In genomic region chr6:137403443-137403842, GRCh38 we compare ENCODE assay signal across 1 cellular context.
TF ChIP-seq lines count a peak whose summit lies in the region.

No MANE protein-coding gene starts in this region.

TF ChIP-seq in HepG2, 621 proteins besides CTCF, POLR2A, EP300 and RAD21 (continued from another document):
- TF ChIP-seq PBX3 (CRISPR knock-in tag; IDR thresholded peaks at IDR 0.05; ENCODE audit: borderline replicate concordance) (no peak), ZNF616 (CRISPR knock-in tag; IDR thresholded peaks at IDR 0.05; ENCODE audit: low read depth) (no peak), NR2C2 (CRISPR knock-in tag; IDR thresholded peaks at IDR 0.05; ENCODE audit: borderline replicate concordance) (no peak), ZBTB20 (CRISPR knock-in tag; IDR thresholded peaks at IDR 0.05; ENCODE audit: borderline replicate concordance, low read depth) (no peak), GFI1 (CRISPR knock-in tag; IDR thresholded peaks at IDR 0.05; ENCODE audit: borderline replicate concordance) (no peak), PLRG1 (conservative IDR thresholded peaks at IDR 0.05) (no peak), LBX2 (CRISPR knock-in tag; IDR thresholded peaks at IDR 0.05; ENCODE audit: borderline replicate concordance) (no peak), ZNF883 (CRISPR knock-in tag; IDR thresholded peaks at IDR 0.05; ENCODE audit: not compliant biosample characterization) (no peak), ZNF546 (CRISPR knock-in tag; conservative IDR thresholded peaks at IDR 0.05) (no peak), ZNF367 (CRISPR knock-in tag; IDR thresholded peaks at IDR 0.05; ENCODE audit: borderline replicate concordance) (no peak), ZBTB21 (CRISPR knock-in tag; IDR thresholded peaks at IDR 0.05) (no peak)
